Comparison of ENCODE assay signal across 24 cellular contexts in the genomic region with DNA sequence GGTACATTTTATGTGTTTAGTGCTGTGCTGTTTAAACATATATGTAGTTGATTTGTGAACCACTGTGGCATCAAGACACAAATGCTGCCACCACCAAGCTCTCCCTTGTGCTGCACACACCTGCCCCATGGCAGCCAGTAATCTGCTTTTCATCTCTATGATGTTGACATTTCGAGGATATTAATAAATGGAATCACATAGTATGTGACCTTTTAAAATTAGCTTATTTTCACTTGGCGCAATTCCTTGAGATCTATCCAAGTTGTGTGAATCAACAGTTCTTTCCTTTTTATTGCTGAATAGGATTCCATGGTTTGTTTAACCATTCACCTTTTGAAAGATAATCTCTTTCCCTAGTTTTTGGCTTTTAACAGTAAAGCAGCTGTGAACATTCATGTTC.
A peak's percentile ranks its signal among the peaks of the same experiment; 100 is the strongest.
DNase-seq lines count a peak whose midpoint lies in the region; ATAC-seq, FAIRE-seq and TF ChIP-seq lines count a peak whose summit lies in the region.
"Had no signal": no experiment of that assay in that cellular context is flagged by ENCODE, and none has a peak within 500 bp of the region (broad histone marks: within the 10 kb centered on the region; RNA-seq: fewer than 3 reads in every experiment).

No MANE protein-coding gene starts in this region.

- ATAC-seq in A549, result no peak
- no peak for ATAC-seq in GM18511 (IDR thresholded peaks at IDR 0.05; ENCODE audit: unreplicated experiment)
- ATAC-seq: body of pancreas; natural killer cell treated with Interleukin-12 subunit alpha and Interleukin-12 subunit beta and Interleukin-15 and Interleukin-18, amount 100 ng/mL, for 72 hours; stimulated activated naive B cell treated with anti-CD40 and anti-IgM and Interleukin-4, amounts not matched to agents 10 μg/mL and 1 μg/mL and 100 μg/mL, for 72 hours had no signal

- no peaks in the 10 kb centered on the region for H3K36me3 ChIP-seq in rectal smooth muscle tissue (ENCODE audit: control insufficient read depth, insufficient read depth, low read length)
- H3K36me3 ChIP-seq in osteoblast (ENCODE audit: insufficient read depth, low read length), result no peaks in the 10 kb centered on the region
- H3K36me3 ChIP-seq: thyroid gland had no signal

- H3K27me3 ChIP-seq in rectal smooth muscle tissue (ENCODE audit: control insufficient read depth, insufficient read depth, low read length) (no peaks in the 10 kb centered on the region), osteoblast (ENCODE audit: insufficient read depth, low read length) (no peaks in the 10 kb centered on the region)
- H3K27me3 ChIP-seq: body of pancreas, thyroid gland had no signal

- H3K9me3 ChIP-seq in A549, result no peaks in the 10 kb centered on the region
- no peaks in the 10 kb centered on the region for H3K9me3 ChIP-seq in osteoblast (ENCODE audit: low read depth, low read length)
- H3K9me3 ChIP-seq: body of pancreas, thyroid gland had no signal

- H3K4me1 ChIP-seq in A549 (peaks cover 20% of the 10 kb centered on the region), rectal smooth muscle tissue (ENCODE audit: control insufficient read depth, insufficient read depth, low read length) (peaks cover 20% of the 10 kb centered on the region), osteoblast (ENCODE audit: insufficient read depth, low read length) (no peaks in the 10 kb centered on the region)

- peaks cover 78% of the 10 kb centered on the region for H3K79me2 ChIP-seq in osteoblast (ENCODE audit: insufficient read depth, low read length)

- no peak for TF ChIP-seq CTCF in A549 (IDR thresholded peaks at IDR 0.05)
- TF ChIP-seq CTCF in fibroblast of the aortic adventitia (IDR thresholded peaks at IDR 0.05; ENCODE audit: insufficient read depth, low read length), result no peak
- no peak for TF ChIP-seq CTCF in osteoblast (IDR thresholded peaks at IDR 0.05; ENCODE audit: extremely low read depth, low read depth, low read length)

- no peak overlapping the region for H2AFZ ChIP-seq in osteoblast (ENCODE audit: low read length)

- POLR2A ChIA-PET in A549 (lab: Yijun Ruan, JAX), result no interaction called here

- H3K27ac ChIP-seq in A549, result no peak overlapping the region
- peak overlapping the region; percentile 12 for H3K27ac ChIP-seq in rectal smooth muscle tissue (ENCODE audit: low read depth, low read length)
- no peak overlapping the region for H3K27ac ChIP-seq in caudate nucleus (ENCODE audit: low read depth, low read length)
- H3K27ac ChIP-seq in osteoblast (ENCODE audit: low read depth, low read length), result no peak overlapping the region
- H3K27ac ChIP-seq: RWPE1 had no signal

- CTCF ChIA-PET in A549 (lab: Yijun Ruan, JAX), result interaction anchor here (0.6 to 1.3 kb wide), 3 partner anchors 12 to 111 kb away, joined by 3 read pairs; no protein-coding TSS in a partner anchor

- WGBS in A549 (ENCODE audit: missing lambda C conversion rate), result 79% methylated on average over 2 of the region's 2 CpGs

- no peak for TF ChIP-seq EP300 in A549 (IDR thresholded peaks at IDR 0.05)

- DNase-seq in A549 (ENCODE audit: low read depth in 1 of 2, low spot score in 1 of 2) (no peak), H54 (ENCODE audit: insufficient read length, low spot score) (no peak), fibroblast of the aortic adventitia (ENCODE audit: low read depth) (peak; percentile 50), caudate nucleus (lab: John Stamatoyannopoulos, UW) (no peak), GM19240 (ENCODE audit: insufficient read length, low spot score) (no peak), osteoblast (ENCODE audit: insufficient read length, low spot score, missing footprints) (no peak)
- DNase-seq: activated B cell treated with CpG ODN at 0.5 μM for 24 hours; activated CD4-positive, alpha-beta memory T cell treated with anti-CD3 and anti-CD28 coated beads, Interleukin-2, amount 10 ng/mL, durations not matched to agents 7 days and 5 days; activated effector memory CD4-positive, alpha-beta T cell treated with anti-CD3 and anti-CD28 coated beads, Interleukin-2, amount 50 U/mL, for 16 hours; body of pancreas; KG1; midbrain; NCI-H2171 treated with DMSO at 0.1 percent for 48 hours; NCI-H526 treated with DMSO at 0.1 percent for 48 hours; small intestine; stimulated activated CD4-positive, alpha-beta T cell treated with anti-CD3 and anti-CD28 coated beads, Interleukin-2, amount 100 ng/mL, for 24 hours; stimulated activated naive B cell treated with anti-CD40 and anti-IgM and Interleukin-4, amounts not matched to agents 10 μg/mL and 1 μg/mL and 100 μg/mL, for 72 hours had no signal

- TF ChIP-seq POLR2A in A549 (IDR thresholded peaks at IDR 0.05; ENCODE audit: low read length) (no peak), H54 (IDR thresholded peaks at IDR 0.05; ENCODE audit: low read depth, low read length) (no peak)

- no peak overlapping the region for H3K4me3 ChIP-seq in A549
- no peak overlapping the region for H3K4me3 ChIP-seq in fibroblast of the aortic adventitia (ENCODE audit: low read depth, low read length)
- no peak overlapping the region for H3K4me3 ChIP-seq in rectal smooth muscle tissue (ENCODE audit: low read length)
- no peak overlapping the region for H3K4me3 ChIP-seq in osteoblast (ENCODE audit: insufficient read depth, low read length)
- H3K4me3 ChIP-seq: body of pancreas, thyroid gland had no signal

- FAIRE-seq in A549 (lab: Jason Lieb, UNC), result no peak
- peak; percentile 53 for FAIRE-seq in H54 (lab: Jason Lieb, UNC)
- FAIRE-seq: colon, HTR-8/SVneo, small intestine had no signal

- no peak for TF ChIP-seq RAD21 in A549 (conservative IDR thresholded peaks at IDR 0.05 in 1 of 2, IDR thresholded peaks at IDR 0.05 in 1 of 2)

- 0 out of 3 replicates have a peak overlapping the region, but pooled peaks have one; percentile 4 for H3K4me2 ChIP-seq in A549
- no peak overlapping the region for H3K4me2 ChIP-seq in osteoblast (ENCODE audit: insufficient read depth, low read length)

- no peak overlapping the region for H3K9ac ChIP-seq in rectal smooth muscle tissue (ENCODE audit: low read length)

- peaks cover 45% of the 10 kb centered on the region for H4K20me1 ChIP-seq in osteoblast (ENCODE audit: insufficient read depth, low read length)

TF ChIP-seq in A549, 52 proteins besides CTCF, POLR2A, EP300 and RAD21:
- TF ChIP-seq EHMT2 (IDR thresholded peaks at IDR 0.05; ENCODE audit: low read depth), result no peak
- no peak for TF ChIP-seq CBX8 (IDR thresholded peaks at IDR 0.05)
- TF ChIP-seq HOXA7 (CRISPR knock-in tag; IDR thresholded peaks at IDR 0.05), result no peak
- no peak for TF ChIP-seq NR3C1 (IDR thresholded peaks at IDR 0.05)
- TF ChIP-seq FOSL2 (IDR thresholded peaks at IDR 0.05), result no peak
- no peak for TF ChIP-seq FOSL2 (CRISPR knock-in tag; IDR thresholded peaks at IDR 0.05)
- TF ChIP-seq RARB (CRISPR knock-in tag; IDR thresholded peaks at IDR 0.05), result no peak
- no peak for TF ChIP-seq FOSB (CRISPR knock-in tag; IDR thresholded peaks at IDR 0.05)
- TF ChIP-seq, protein P1, sequence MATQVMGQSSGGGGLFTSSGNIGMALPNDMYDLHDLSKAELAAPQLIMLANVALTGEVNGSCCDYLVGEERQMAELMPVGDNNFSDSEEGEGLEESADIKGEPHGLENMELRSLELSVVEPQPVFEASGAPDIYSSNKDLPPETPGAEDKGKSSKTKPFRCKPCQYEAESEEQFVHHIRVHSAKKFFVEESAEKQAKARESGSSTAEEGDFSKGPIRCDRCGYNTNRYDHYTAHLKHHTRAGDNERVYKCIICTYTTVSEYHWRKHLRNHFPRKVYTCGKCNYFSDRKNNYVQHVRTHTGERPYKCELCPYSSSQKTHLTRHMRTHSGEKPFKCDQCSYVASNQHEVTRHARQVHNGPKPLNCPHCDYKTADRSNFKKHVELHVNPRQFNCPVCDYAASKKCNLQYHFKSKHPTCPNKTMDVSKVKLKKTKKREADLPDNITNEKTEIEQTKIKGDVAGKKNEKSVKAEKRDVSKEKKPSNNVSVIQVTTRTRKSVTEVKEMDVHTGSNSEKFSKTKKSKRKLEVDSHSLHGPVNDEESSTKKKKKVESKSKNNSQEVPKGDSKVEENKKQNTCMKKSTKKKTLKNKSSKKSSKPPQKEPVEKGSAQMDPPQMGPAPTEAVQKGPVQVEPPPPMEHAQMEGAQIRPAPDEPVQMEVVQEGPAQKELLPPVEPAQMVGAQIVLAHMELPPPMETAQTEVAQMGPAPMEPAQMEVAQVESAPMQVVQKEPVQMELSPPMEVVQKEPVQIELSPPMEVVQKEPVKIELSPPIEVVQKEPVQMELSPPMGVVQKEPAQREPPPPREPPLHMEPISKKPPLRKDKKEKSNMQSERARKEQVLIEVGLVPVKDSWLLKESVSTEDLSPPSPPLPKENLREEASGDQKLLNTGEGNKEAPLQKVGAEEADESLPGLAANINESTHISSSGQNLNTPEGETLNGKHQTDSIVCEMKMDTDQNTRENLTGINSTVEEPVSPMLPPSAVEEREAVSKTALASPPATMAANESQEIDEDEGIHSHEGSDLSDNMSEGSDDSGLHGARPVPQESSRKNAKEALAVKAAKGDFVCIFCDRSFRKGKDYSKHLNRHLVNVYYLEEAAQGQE (IDR thresholded peaks at IDR 0.05), result no peak
- TF ChIP-seq, protein P2, sequence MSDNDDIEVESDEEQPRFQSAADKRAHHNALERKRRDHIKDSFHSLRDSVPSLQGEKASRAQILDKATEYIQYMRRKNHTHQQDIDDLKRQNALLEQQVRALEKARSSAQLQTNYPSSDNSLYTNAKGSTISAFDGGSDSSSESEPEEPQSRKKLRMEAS (IDR thresholded peaks at IDR 0.05), result no peak
- no peak for TF ChIP-seq NPAS2 (CRISPR knock-in tag; IDR thresholded peaks at IDR 0.05; ENCODE audit: borderline replicate concordance)
